Comparison of ENCODE assay signal across 22 cellular contexts in the genomic region with DNA sequence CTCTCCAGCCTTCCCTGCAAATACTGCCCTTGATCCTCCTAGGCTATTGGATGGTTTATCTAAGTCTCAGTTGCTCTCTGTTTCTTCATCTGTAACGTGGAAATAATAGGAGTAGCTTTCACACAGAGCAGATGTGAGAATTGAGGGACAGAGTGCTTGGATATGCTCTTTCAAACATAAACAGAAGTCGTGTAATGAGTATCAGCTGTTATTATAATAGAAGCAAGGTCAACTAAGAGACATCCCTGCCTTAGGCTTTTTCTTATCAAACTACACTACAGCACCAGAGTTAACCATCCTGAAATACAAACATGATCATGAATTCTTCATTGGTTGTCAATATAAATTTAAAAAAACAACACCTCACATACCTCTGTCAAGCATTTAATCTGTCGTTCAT.
"Had no signal": no experiment of that assay in that cellular context is flagged by ENCODE, and none has a peak within 500 bp of the region (broad histone marks: within the 10 kb centered on the region; RNA-seq: fewer than 3 reads in every experiment).

No MANE protein-coding gene starts in this region.

- ATAC-seq: activated CD4-positive, CD25-positive, alpha-beta regulatory T cell treated with anti-CD3 and anti-CD28 coated beads, Interleukin-2, amount 50 U/mL, for 24 hours; activated CD8-positive, alpha-beta T cell treated with anti-CD3 and anti-CD28 coated beads, Interleukin-2, amount 10 ng/mL, durations not matched to agents 7 days and 5 days; body of pancreas; PC-3 had no signal

- H3K27ac Mint-ChIP-seq: activated CD8-positive, alpha-beta T cell treated with anti-CD3 and anti-CD28 coated beads, Interleukin-2, amount 10 ng/mL, durations not matched to agents 7 days and 5 days; activated naive CD4-positive, alpha-beta T cell treated with anti-CD3 and anti-CD28 coated beads, Interleukin-2, amount 50 U/mL, for 24 hours; activated T-cell treated with anti-CD3 and anti-CD28 coated beads, Interleukin-2, amount 50 U/mL, for 24 hours; activated T-helper 1 cell treated with anti-CD3 and anti-CD28 coated beads, Interleukin-12 subunit alpha, Interleukin-12 subunit beta, Interleukin-2, Interleukin-4 antibody, amounts not matched to agents 30 ng/mL and 10 ng/mL and 1 ng/mL, durations not matched to agents 14 hours and 24 hours and 36 hours had no signal

- H3K36me3 Mint-ChIP-seq: activated naive CD4-positive, alpha-beta T cell treated with anti-CD3 and anti-CD28 coated beads, Interleukin-2, amount 50 U/mL, for 24 hours had no signal

- H3K4me1 Mint-ChIP-seq: activated naive CD4-positive, alpha-beta T cell treated with anti-CD3 and anti-CD28 coated beads, Interleukin-2, amount 50 U/mL, for 24 hours had no signal

- DNase-seq: activated CD4-positive, alpha-beta T cell treated with anti-CD3 and anti-CD28 coated beads for 4 hours; activated CD8-positive, alpha-beta memory T cell treated with anti-CD3 and anti-CD28 coated beads, Interleukin-2, amount 50 U/mL, for 48 hours; activated CD8-positive, alpha-beta T cell treated with anti-CD3 and anti-CD28 coated beads, Interleukin-2, amount 10 ng/mL, durations not matched to agents 7 days and 5 days; activated effector memory CD4-positive, alpha-beta T cell treated with Interleukin-2 at 50 U/mL for 16 hours; activated naive CD4-positive, alpha-beta T cell; activated T-cell treated with anti-CD3 and anti-CD28 coated beads, Interleukin-2, amount 50 U/mL, for 24 hours; body of pancreas; central memory CD4-positive, alpha-beta T cell; MV-4-11; NCI-H1092 treated with DMSO at 0.1 percent for 48 hours; NCI-H1436; NCI-H187 treated with DMSO at 0.1 percent for 48 hours; NCI-H2107; NCI-H2171 treated with DMSO at 0.1 percent for 48 hours; NCI-H345; PC-3; SHP77 treated with DMSO at 0.1 percent for 48 hours; T-helper 1 cell; WERI-Rb-1 had no signal

- H3K9me3 Mint-ChIP-seq: activated naive CD4-positive, alpha-beta T cell treated with anti-CD3 and anti-CD28 coated beads, Interleukin-2, amount 50 U/mL, for 24 hours; activated T-cell treated with anti-CD3 and anti-CD28 coated beads, Interleukin-2, amount 50 U/mL, for 24 hours; activated T-helper 1 cell treated with anti-CD3 and anti-CD28 coated beads, Interleukin-12 subunit alpha, Interleukin-12 subunit beta, Interleukin-2, Interleukin-4 antibody, amounts not matched to agents 30 ng/mL and 10 ng/mL and 1 ng/mL, durations not matched to agents 14 hours and 24 hours and 36 hours had no signal

- H3K4me3 Mint-ChIP-seq: activated CD8-positive, alpha-beta T cell treated with anti-CD3 and anti-CD28 coated beads, Interleukin-2, amount 10 ng/mL, durations not matched to agents 7 days and 5 days; activated naive CD4-positive, alpha-beta T cell treated with anti-CD3 and anti-CD28 coated beads, Interleukin-2, amount 50 U/mL, for 24 hours; activated T-cell treated with anti-CD3 and anti-CD28 coated beads, Interleukin-2, amount 50 U/mL, for 24 hours; activated T-helper 1 cell treated with anti-CD3 and anti-CD28 coated beads, Interleukin-12 subunit alpha, Interleukin-12 subunit beta, Interleukin-2, Interleukin-4 antibody, amounts not matched to agents 30 ng/mL and 10 ng/mL and 1 ng/mL, durations not matched to agents 14 hours and 24 hours and 36 hours had no signal
